In genomic region chr9:137269231-137269772, GRCh38 we compare ENCODE assay signal across 13 cellular contexts. TPM values are rescaled to one million over a fixed set of nuclear protein-coding genes. Genes with fewer than 3 reads are reported as not detected.
A peak's percentile ranks its signal among the peaks of the same experiment; 100 is the strongest.
DNase-seq lines count a peak whose midpoint lies in the region; ATAC-seq and TF ChIP-seq lines count a peak whose summit lies in the region.
"Had no signal": no experiment of that assay in that cellular context is flagged by ENCODE, and none has a peak within 500 bp of the region (broad histone marks: within the 10 kb centered on the region; RNA-seq: fewer than 3 reads in every experiment).

No MANE protein-coding gene starts in this region.

- DNase-seq in BJ (ENCODE audit: low read depth): peak; percentile 51
- DNase-seq in Karpas-422: peak; percentile 89
- DNase-seq in NCI-H187 treated with DMSO at 0.1 percent for 48 hours (lab: John Stamatoyannopoulos, UW): no peak
- DNase-seq in NCI-H146 (lab: John Stamatoyannopoulos, UW): no peak
- no peak for DNase-seq in OCI-M2 (lab: John Stamatoyannopoulos, UW; ENCODE audit: unreplicated experiment)
- DNase-seq: activated T-cell treated with anti-CD3 and anti-CD28 coated beads, Interleukin-2, amount 50 U/mL, for 1 hour; erythroblast; occipital lobe had no signal

- no peak overlapping the region for H3K4me3 ChIP-seq in BJ (ENCODE audit: low read depth, low read length)
- H3K4me3 ChIP-seq in Karpas-422 (ENCODE audit: low read length): peak overlapping the region; percentile 60
- H3K4me3 ChIP-seq in duodenal mucosa (ENCODE audit: low read depth in 1 of 2, low read length in 2 of 2): peak overlapping the region; percentile 33 to 59
- H3K4me3 ChIP-seq in mucosa of stomach (ENCODE audit: low read length): no peak overlapping the region

- peak overlapping the region; percentile 70 for H3K4me2 ChIP-seq in Karpas-422 (ENCODE audit: low read depth, low read length, poor library complexity, severe bottlenecking)

- TF ChIP-seq CTCF in BJ (IDR thresholded peaks at IDR 0.05; ENCODE audit: insufficient read depth, low read depth, low read length): no peak

- H3K9me2 ChIP-seq in Karpas-422 (replicated peaks; ENCODE audit: insufficient read depth, low read length): no peaks in the 10 kb centered on the region

- no peaks in the 10 kb centered on the region for H4K20me1 ChIP-seq in Karpas-422 (ENCODE audit: insufficient read depth, low read depth, low read length)

- H3K9ac ChIP-seq in Karpas-422 (ENCODE audit: low read length): peak overlapping the region; percentile 72
- peak overlapping the region; percentile 12 to 13 for H3K9ac ChIP-seq in duodenal mucosa (ENCODE audit: low read depth in 1 of 2, low read length in 2 of 2)
- peak overlapping the region; percentile 7 for H3K9ac ChIP-seq in mucosa of stomach (ENCODE audit: low read length)

- H3K9me3 ChIP-seq in Karpas-422 (ENCODE audit: low read length) (no peaks in the 10 kb centered on the region), duodenal mucosa (ENCODE audit: control insufficient read depth in 1 of 2, low read length in 2 of 2) (no peaks in the 10 kb centered on the region), mucosa of stomach (ENCODE audit: control insufficient read depth, low read length) (no peaks in the 10 kb centered on the region)

- H3K27me3 ChIP-seq in BJ (ENCODE audit: control insufficient read depth, insufficient read depth, low read length) (no peaks in the 10 kb centered on the region), Karpas-422 (ENCODE audit: low read length) (no peaks in the 10 kb centered on the region), duodenal mucosa (ENCODE audit: control insufficient read depth in 1 of 2, insufficient read depth in 2 of 2, low read length in 2 of 2) (no peaks in the 10 kb centered on the region), mucosa of stomach (ENCODE audit: control insufficient read depth, insufficient read depth, low read length) (no peaks in the 10 kb centered on the region)

- POLR2A ChIA-PET in BJ (lab: Charles Lee): no interaction called here

- H3K4me1 ChIP-seq in Karpas-422 (ENCODE audit: low read length) (peaks cover 48% of the 10 kb centered on the region), duodenal mucosa (ENCODE audit: control insufficient read depth in 1 of 2, insufficient read depth in 2 of 2, low read length in 2 of 2) (peaks cover 24 to 28% of the 10 kb centered on the region in 2 donors), mucosa of stomach (ENCODE audit: control insufficient read depth, insufficient read depth, low read length) (peaks cover 29% of the 10 kb centered on the region)

- H3K36me3 ChIP-seq in BJ (ENCODE audit: control insufficient read depth, insufficient read depth, low read length) (peaks cover 31% of the 10 kb centered on the region), Karpas-422 (ENCODE audit: insufficient read depth, low read length) (peaks cover 8% of the 10 kb centered on the region; the same call in 1 of the 2 replicates), duodenal mucosa (ENCODE audit: control insufficient read depth in 1 of 2, insufficient read depth in 2 of 2, low read length in 2 of 2) (peaks cover 12 to 50% of the 10 kb centered on the region in 2 donors), mucosa of stomach (ENCODE audit: control insufficient read depth, insufficient read depth, low read length) (peaks cover 6% of the 10 kb centered on the region)

- no peak for ATAC-seq in HG02571 (IDR thresholded peaks at IDR 0.05; ENCODE audit: unreplicated experiment)

- 0 out of 2 replicates have a peak, but pooled peaks cover 2% of the 10 kb centered on the region for H3K79me2 ChIP-seq in Karpas-422 (ENCODE audit: low read length)

- CTCF ChIA-PET in BJ (lab: Yijun Ruan, JAX): interaction anchor here (0.7 to 1.3 kb wide), 3 partner anchors 28 to 403 kb away, joined by 3 to 4 read pairs (median 3); no protein-coding TSS in a partner anchor

- H3K27ac ChIP-seq in Karpas-422 (ENCODE audit: low read length) (peak overlapping the region; percentile 95), duodenal mucosa (ENCODE audit: low read depth, low read length) (peak overlapping the region; percentile 42)

- no peak overlapping the region for H2AFZ ChIP-seq in Karpas-422 (ENCODE audit: low read length)

RNA-seq across cellular contexts. Expression of gene TOR4A, which starts 8.2 kb away (rescaled TPM):
- 16.9 and 23.8 TPM in 2 replicates for polyA plus RNA-seq in BJ (2011; rRNA removed)
- 14.5 and 17.4 TPM in 2 replicates for polyA minus RNA-seq in BJ (2011; rRNA and poly(A)+ RNA removed)
- total RNA-seq in Karpas-422 (2014; rRNA removed; shearing (Covaris generic); ENCODE audit: low replicate concordance): 8.8 and 19.2 TPM in 2 replicates

RNA-seq across cellular contexts. Expression of gene NELFB, which starts 14.2 kb away (rescaled TPM):
- 26.6 and 51.9 TPM in 2 replicates for polyA plus RNA-seq in BJ (2011; rRNA removed)
- 22.6 and 25.7 TPM in 2 replicates for polyA minus RNA-seq in BJ (2011; rRNA and poly(A)+ RNA removed)
- total RNA-seq in Karpas-422 (2014; rRNA removed; shearing (Covaris generic); ENCODE audit: low replicate concordance): 17.8 and 42.7 TPM in 2 replicates

RNA-seq across cellular contexts. Expression of gene STPG3, which starts 18.2 kb away (rescaled TPM):
- not detected in 2 replicates for polyA plus RNA-seq in BJ (2011; rRNA removed)
- polyA minus RNA-seq in BJ (2011; rRNA and poly(A)+ RNA removed): not detected in 2 replicates
- total RNA-seq in Karpas-422 (2014; rRNA removed; shearing (Covaris generic); ENCODE audit: low replicate concordance): 0.61 and 0.86 TPM in 2 replicates
- total RNA-seq: HT1080, occipital lobe, subcutaneous adipose tissue had no signal

RNA-seq across cellular contexts. Expression of gene TUBB4B, which starts 28.2 kb away (rescaled TPM):
- polyA plus RNA-seq in BJ (2011; rRNA removed): 263 and 385 TPM in 2 replicates
- 213 and 239 TPM in 2 replicates for polyA minus RNA-seq in BJ (2011; rRNA and poly(A)+ RNA removed)
- 97.1 and 152 TPM in 2 replicates for total RNA-seq in Karpas-422 (2014; rRNA removed; shearing (Covaris generic); ENCODE audit: low replicate concordance)

RNA-seq across cellular contexts. Expression of gene NRARP, which starts 32.8 kb away (rescaled TPM):
- 0.17 TPM in 2 replicates for polyA plus RNA-seq in BJ (2011; rRNA removed)
- not detected in 2 replicates for polyA minus RNA-seq in BJ (2011; rRNA and poly(A)+ RNA removed)
- 1.4 and 1.8 TPM in 2 replicates for total RNA-seq in Karpas-422 (2014; rRNA removed; shearing (Covaris generic); ENCODE audit: low replicate concordance)

Comparison
In these comparisons a context has a peak if more than half of its experiments do, and no peak if none do; other contexts are left out.
1. DNase-seq: peak in BJ (single experiment) and Karpas-422 (single experiment); none in NCI-H187 treated with DMSO at 0.1 percent for 48 hours (single experiment), NCI-H146 (single experiment) and OCI-M2 (single experiment).
2. H3K4me3 ChIP-seq: peak in Karpas-422 (single experiment) and duodenal mucosa (2 of 2); none in BJ (single experiment) and mucosa of stomach (single experiment).
3. H3K9ac ChIP-seq: peak in every context shown above with its lines; median percentile 72 in Karpas-422; 12 in duodenal mucosa; 7 in mucosa of stomach.